18 cellular contexts compared by ENCODE assay signal in the genomic region with DNA sequence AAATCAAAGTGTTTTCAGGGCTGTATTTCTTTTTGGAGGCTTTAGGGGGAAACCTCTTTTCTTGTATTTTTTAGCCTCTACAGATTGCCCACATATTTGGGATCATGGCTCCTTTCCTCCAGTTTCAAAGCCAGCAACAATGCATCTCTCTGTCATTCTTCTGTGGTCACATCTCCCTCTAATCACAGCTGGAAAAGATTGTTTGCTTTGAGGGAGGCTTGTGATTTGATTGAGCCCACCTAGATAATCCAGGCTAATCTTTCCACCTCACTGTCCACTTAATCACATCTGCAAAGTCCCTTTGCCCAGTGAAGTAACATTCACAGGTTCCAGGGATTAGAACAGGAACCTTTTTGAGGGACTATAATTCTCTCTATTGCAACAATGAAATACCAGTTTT.
DNase-seq lines count a peak whose midpoint lies in the region; ATAC-seq and TF ChIP-seq lines count a peak whose summit lies in the region.
"Had no signal": no experiment of that assay in that cellular context is flagged by ENCODE, and none has a peak within 500 bp of the region (broad histone marks: within the 10 kb centered on the region; RNA-seq: fewer than 3 reads in every experiment).

No MANE protein-coding gene starts in this region.

- H4K8ac ChIP-seq in mesendoderm (ENCODE audit: low read depth, low read length), result no peak overlapping the region
- H4K8ac ChIP-seq in neuronal stem cell (ENCODE audit: low read depth, low read length), result no peak overlapping the region

- DNase-seq in NCI-H82 (lab: John Stamatoyannopoulos, UW), result peak; percentile 70
- peak; percentile 55 for DNase-seq in mesendoderm
- DNase-seq in neuronal stem cell (ENCODE audit: low spot score), result peak; percentile 3
- DNase-seq in retina, result peak; percentile 5
- no peak for DNase-seq in adrenal gland
- DNase-seq in upper lobe of right lung, result no peak
- DNase-seq: AML-193; Caco-2; Calu3; CD4-positive, alpha-beta T cell; CD8-positive, alpha-beta T cell; DMS79 treated with DMSO at 0.1 percent for 48 hours; GF-D8 had no signal

- H3K79me1 ChIP-seq in mesendoderm (ENCODE audit: low read length) (no peaks in the 10 kb centered on the region), neuronal stem cell (ENCODE audit: low read depth, low read length) (no peaks in the 10 kb centered on the region)

- H2BK5ac ChIP-seq in mesendoderm (ENCODE audit: low read length) (no peak overlapping the region), neuronal stem cell (ENCODE audit: low read length) (no peak overlapping the region)

- H2BK15ac ChIP-seq in mesendoderm (replicated peaks; ENCODE audit: low read depth) (no peak overlapping the region), neuronal stem cell (ENCODE audit: low read length) (no peak overlapping the region)

- H3K27ac ChIP-seq in mesendoderm (ENCODE audit: low read depth, low read length), result no peak overlapping the region
- no peak overlapping the region for H3K27ac ChIP-seq in neuronal stem cell (replicated peaks; ENCODE audit: low read length)
- H3K27ac ChIP-seq in adrenal gland, result no peak overlapping the region
- no peak overlapping the region for H3K27ac ChIP-seq in upper lobe of right lung
- H3K27ac ChIP-seq: 22Rv1; A549; BLaER1 treated with 17β-estradiol and CSF1 and Interleukin-3, amounts not matched to agents 10 nM and 100 nM; C4-2B had no signal

- no peak overlapping the region for H2BK12ac ChIP-seq in neuronal stem cell (ENCODE audit: low read length)

- intact Hi-C loops in adrenal gland (cut with DNase I), result no loop called here
- intact Hi-C loops in upper lobe of right lung (cut with DNase I), result no loop called here

- H3K9me3 ChIP-seq in neuronal stem cell (replicated peaks in 1 of 2; ENCODE audit: control insufficient read depth in 2 of 2, insufficient read depth in 1 of 2, low read depth in 1 of 2, low read length in 2 of 2) (no peaks in the 10 kb centered on the region), adrenal gland (replicated peaks in 1 of 3) (peaks cover 0 to 7% (median 0%) of the 10 kb centered on the region in 3 donors), upper lobe of right lung (no peaks in the 10 kb centered on the region)
- H3K9me3 ChIP-seq: A549; BLaER1 treated with 17β-estradiol and CSF1 and Interleukin-3, amounts not matched to agents 10 nM and 100 nM; Caco-2 had no signal

- H2BK120ac ChIP-seq in mesendoderm (ENCODE audit: low read depth, low read length) (no peak overlapping the region), neuronal stem cell (ENCODE audit: low read depth, low read length) (no peak overlapping the region)

- H3K14ac ChIP-seq in neuronal stem cell (ENCODE audit: low read length), result no peak overlapping the region

- H3K4ac ChIP-seq in mesendoderm (ENCODE audit: low read depth, low read length) (no peak overlapping the region), neuronal stem cell (ENCODE audit: low read length) (no peak overlapping the region)

- no peak overlapping the region for H3K23ac ChIP-seq in mesendoderm (ENCODE audit: low read length)
- H3K23ac ChIP-seq in neuronal stem cell (ENCODE audit: low read depth, low read length, poor library complexity), result no peak overlapping the region

- no peak overlapping the region for H3K56ac ChIP-seq in mesendoderm (ENCODE audit: low read length)

- H4K91ac ChIP-seq in neuronal stem cell (ENCODE audit: low read depth, low read length, poor library complexity), result no peak overlapping the region

- no peak for ATAC-seq in GM19452 (IDR thresholded peaks at IDR 0.05; ENCODE audit: unreplicated experiment)
- ATAC-seq in upper lobe of right lung, result no peak
- ATAC-seq: A549; CD8-positive, alpha-beta T cell had no signal

- H3K4me1 ChIP-seq in mesendoderm (ENCODE audit: control insufficient read depth, low read depth, low read length) (no peaks in the 10 kb centered on the region), neuronal stem cell (ENCODE audit: control insufficient read depth in 2 of 2, insufficient read depth in 1 of 2, low read depth in 1 of 2, low read length in 2 of 2) (no peaks in the 10 kb centered on the region), adrenal gland (replicated peaks in 1 of 2) (no peaks in the 10 kb centered on the region), upper lobe of right lung (no peaks in the 10 kb centered on the region)
- H3K4me1 ChIP-seq: A549, Caco-2 had no signal

- no peak overlapping the region for H4K5ac ChIP-seq in mesendoderm (ENCODE audit: low read length)

- H2AK5ac ChIP-seq in mesendoderm (ENCODE audit: low read length), result no peak overlapping the region
- no peak overlapping the region for H2AK5ac ChIP-seq in neuronal stem cell (ENCODE audit: low read depth, low read length)

- H3K27me3 ChIP-seq in mesendoderm (ENCODE audit: insufficient read depth, low read length, poor library complexity) (no peaks in the 10 kb centered on the region), neuronal stem cell (ENCODE audit: control insufficient read depth in 3 of 3, insufficient read depth in 3 of 3, low read depth in 1 of 3, low read length in 3 of 3) (no peaks in the 10 kb centered on the region), adrenal gland (no peaks in the 10 kb centered on the region), upper lobe of right lung (no peaks in the 10 kb centered on the region)
- H3K27me3 ChIP-seq: BLaER1 treated with 17β-estradiol and CSF1 and Interleukin-3, amounts not matched to agents 10 nM and 100 nM had no signal

- no peak for TF ChIP-seq POLR2A in adrenal gland (IDR thresholded peaks at IDR 0.05)

- no peak overlapping the region for H3K18ac ChIP-seq in mesendoderm (ENCODE audit: low read length)
- H3K18ac ChIP-seq in neuronal stem cell (ENCODE audit: low read length), result no peak overlapping the region

- TF ChIP-seq CTCF in adrenal gland (IDR thresholded peaks at IDR 0.05), result no peak
- TF ChIP-seq CTCF in upper lobe of right lung (IDR thresholded peaks at IDR 0.05), result no peak

- H3K4me2 ChIP-seq in mesendoderm (ENCODE audit: low read length), result no peak overlapping the region
- H3K4me2 ChIP-seq in neuronal stem cell (ENCODE audit: insufficient read depth, low read length, poor library complexity, severe bottlenecking), result no peak overlapping the region
- H3K4me2 ChIP-seq: A549 had no signal

- H3K36me3 ChIP-seq in mesendoderm (ENCODE audit: control insufficient read depth, insufficient read depth, low read length) (no peaks in the 10 kb centered on the region), neuronal stem cell (replicated peaks in 1 of 2; ENCODE audit: control insufficient read depth in 2 of 2, insufficient read depth in 2 of 2, low read length in 2 of 2) (no peaks in the 10 kb centered on the region), adrenal gland (replicated peaks in 1 of 2) (no peaks in the 10 kb centered on the region), upper lobe of right lung (no peaks in the 10 kb centered on the region)
- H3K36me3 ChIP-seq: BLaER1 treated with 17β-estradiol and CSF1 and Interleukin-3, amounts not matched to agents 10 nM and 100 nM had no signal

- no peak overlapping the region for H2AFZ ChIP-seq in neuronal stem cell (ENCODE audit: low read length)

- H3K9ac ChIP-seq in mesendoderm (ENCODE audit: low read length) (no peak overlapping the region), neuronal stem cell (ENCODE audit: low read depth, low read length, poor library complexity) (no peak overlapping the region)
- H3K9ac ChIP-seq: BLaER1 treated with 17β-estradiol and CSF1 and Interleukin-3, amounts not matched to agents 10 nM and 100 nM had no signal

- H3K4me3 ChIP-seq in mesendoderm (ENCODE audit: low read length) (no peak overlapping the region), neuronal stem cell (ENCODE audit: low read length in 2 of 2) (no peak overlapping the region), adrenal gland (no peak overlapping the region), upper lobe of right lung (no peak overlapping the region)
- H3K4me3 ChIP-seq: A549; BLaER1 treated with 17β-estradiol and CSF1 and Interleukin-3, amounts not matched to agents 10 nM and 100 nM had no signal

- no peaks in the 10 kb centered on the region for H3K79me2 ChIP-seq in mesendoderm (ENCODE audit: control insufficient read depth, insufficient read depth, low read length)

Comparison
In these comparisons a context has a peak if more than half of its experiments do, and no peak if none do; other contexts are left out.
1. DNase-seq: peak in NCI-H82 (single experiment), mesendoderm (single experiment), neuronal stem cell (single experiment) and retina (single experiment); none in adrenal gland (0 of 7) and upper lobe of right lung (single experiment).